In the genomic region with DNA sequence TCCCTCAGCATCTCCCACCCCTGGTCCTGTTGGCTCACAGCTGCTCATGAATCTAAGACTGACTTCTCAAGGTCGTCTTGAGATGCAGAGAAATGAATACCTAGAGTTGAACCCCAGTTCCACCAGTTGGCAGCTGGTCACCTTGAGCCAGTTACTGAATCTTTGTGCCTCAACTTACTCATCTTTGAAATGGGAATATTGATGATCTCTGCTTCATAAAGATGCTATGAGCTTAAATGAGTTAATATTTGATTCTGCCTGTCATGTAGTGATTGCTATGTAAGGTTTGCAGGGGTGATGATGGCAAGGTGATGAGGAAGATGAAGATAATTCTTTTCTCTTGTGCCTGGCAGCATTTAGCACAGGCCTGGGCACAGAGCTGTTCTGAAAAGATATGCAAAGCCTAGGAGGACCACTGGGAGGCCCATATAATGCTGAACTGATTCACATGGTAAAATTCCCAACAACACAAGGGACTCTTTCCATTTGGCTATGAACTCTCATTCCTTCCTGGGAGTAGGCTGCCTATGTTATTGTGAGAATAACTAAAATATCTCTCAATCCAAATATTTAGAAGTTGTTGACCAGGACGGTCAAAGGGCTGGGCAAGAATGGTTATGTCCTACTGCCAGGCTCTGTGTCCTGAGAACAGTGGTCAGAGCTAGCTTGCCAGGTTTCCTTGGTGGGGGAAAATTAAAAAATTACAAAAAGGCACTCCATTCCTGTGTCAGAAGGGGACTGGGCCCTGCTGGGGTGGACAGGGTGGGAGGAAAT, we compare ENCODE assay signal across 18 cellular contexts.
DNase-seq lines count a peak whose midpoint lies in the region; ATAC-seq and TF ChIP-seq lines count a peak whose summit lies in the region.
"Had no signal": no experiment of that assay in that cellular context is flagged by ENCODE, and none has a peak within 500 bp of the region (broad histone marks: within the 10 kb centered on the region; RNA-seq: fewer than 3 reads in every experiment).

No MANE protein-coding gene starts in this region.

- no peak overlapping the region for H3K4me3 ChIP-seq in esophagus muscularis mucosa
- H3K4me3 ChIP-seq in tibial artery, result no peak overlapping the region
- H3K4me3 ChIP-seq in CD8-positive, alpha-beta T cell (ENCODE audit: low read depth, low read length), result no peak overlapping the region
- H3K4me3 ChIP-seq: BLaER1 had no signal

- ATAC-seq in CD8-positive, alpha-beta T cell, result no peak
- ATAC-seq in GM18858 (IDR thresholded peaks at IDR 0.05; ENCODE audit: unreplicated experiment) (no peak), HG03439 (IDR thresholded peaks at IDR 0.05; ENCODE audit: unreplicated experiment) (no peak)

- H3K36me3 Mint-ChIP-seq in CD8-positive, alpha-beta T cell, result no peaks in the 10 kb centered on the region
- H3K36me3 Mint-ChIP-seq: CD8-positive, alpha-beta memory T cell had no signal

- 45% methylated on average over 2 of the region's 2 CpGs for whole genome bisulfite sequencing in esophagus muscularis mucosa

- H3K36me3 ChIP-seq in esophagus muscularis mucosa, result no peaks in the 10 kb centered on the region
- H3K36me3 ChIP-seq in tibial artery, result no peaks in the 10 kb centered on the region
- H3K36me3 ChIP-seq in CD8-positive, alpha-beta T cell (ENCODE audit: insufficient read depth, low read length), result no peaks in the 10 kb centered on the region
- H3K36me3 ChIP-seq: BLaER1 had no signal

- no peaks in the 10 kb centered on the region for H3K9me3 Mint-ChIP-seq in CD8-positive, alpha-beta T cell
- H3K9me3 Mint-ChIP-seq: CD8-positive, alpha-beta memory T cell; H9 had no signal

- CTCF ChIA-PET in CD8-positive, alpha-beta T cell (lab: Charles Lee), result interaction anchor here (0.6 to 3.4 kb wide), 4 partner anchors 9 to 53 kb away, joined by 3 to 16 read pairs (median 4); no protein-coding TSS in a partner anchor

- peaks cover 0 to 7% (median 0%) of the 10 kb centered on the region in 4 donors for H3K27me3 ChIP-seq in esophagus muscularis mucosa
- no peaks in the 10 kb centered on the region for H3K27me3 ChIP-seq in tibial artery
- no peaks in the 10 kb centered on the region for H3K27me3 ChIP-seq in CD8-positive, alpha-beta T cell (ENCODE audit: insufficient read depth, low read length)
- H3K27me3 ChIP-seq: BLaER1 had no signal

- no peak overlapping the region for H3K27ac Mint-ChIP-seq in CD8-positive, alpha-beta T cell
- H3K27ac Mint-ChIP-seq: CD8-positive, alpha-beta memory T cell; H9 had no signal

- no peaks in the 10 kb centered on the region for H3K4me1 Mint-ChIP-seq in CD8-positive, alpha-beta T cell (ENCODE audit: low read depth)
- H3K4me1 Mint-ChIP-seq: CD8-positive, alpha-beta memory T cell; H9 had no signal

- POLR2A ChIA-PET in CD8-positive, alpha-beta T cell (lab: Charles Lee), result no interaction called here

- TF ChIP-seq CTCF in esophagus muscularis mucosa (IDR thresholded peaks at IDR 0.05), result peak in 2 of 3 experiments; percentile 5 to 33
- no peak for TF ChIP-seq CTCF in tibial artery (IDR thresholded peaks at IDR 0.05)
- TF ChIP-seq CTCF in CD8-positive, alpha-beta T cell (IDR thresholded peaks at IDR 0.05), result no peak

- TF ChIP-seq EP300 in esophagus muscularis mucosa (IDR thresholded peaks at IDR 0.05), result no peak

- no peak for TF ChIP-seq POLR2A in esophagus muscularis mucosa (IDR thresholded peaks at IDR 0.05; ENCODE audit: low read depth)

- intact Hi-C loops in esophagus muscularis mucosa (cut with DNase I) (loop anchor here (5.0 kb wide), 1 partner anchor 64 kb away; no protein-coding TSS in a partner anchor), tibial artery (cut with DNase I; ENCODE audit: low total_unique reads) (no loop called here)
- intact Hi-C loops in CD8-positive, alpha-beta T cell (cut with DNase I, micrococcal nuclease), result no loop called here

- DNase-seq in AG08396 (ENCODE audit: low spot score), result peak; percentile 38
- no peak for DNase-seq in esophagus muscularis mucosa (ENCODE audit: extremely low spot score)
- peak; percentile 21 for DNase-seq in mucosa of gallbladder (ENCODE audit: low spot score)
- no peak for DNase-seq in tibial artery
- no peak for DNase-seq in CD8-positive, alpha-beta T cell
- DNase-seq in HUDEP-2 (lab: John Stamatoyannopoulos, UW; ENCODE audit: unreplicated experiment in 76 of 76), result no peak
- DNase-seq: CD8-positive, alpha-beta memory T cell; DMS79; H9; Kasumi-1; MM.1S; NCI-H1105; NCI-H1694; NCI-H226; NCI-H526 had no signal

- peaks cover 14% of the 10 kb centered on the region for H3K27me3 Mint-ChIP-seq in CD8-positive, alpha-beta T cell (ENCODE audit: low read depth)

- H3K9me3 ChIP-seq in esophagus muscularis mucosa (no peaks in the 10 kb centered on the region), tibial artery (no peaks in the 10 kb centered on the region)
- H3K9me3 ChIP-seq in CD8-positive, alpha-beta T cell (ENCODE audit: low read length), result no peaks in the 10 kb centered on the region
- H3K9me3 ChIP-seq: BLaER1 had no signal

- peak overlapping the region; percentile 81 to 84 (median 82) for H3K27ac ChIP-seq in esophagus muscularis mucosa (replicated peaks in 1 of 4)
- peak overlapping the region; percentile 80 to 82 for H3K27ac ChIP-seq in tibial artery
- no peak overlapping the region for H3K27ac ChIP-seq in CD8-positive, alpha-beta T cell (ENCODE audit: low read depth, low read length)
- H3K27ac ChIP-seq: BLaER1 had no signal

- no peak overlapping the region for H3K4me3 Mint-ChIP-seq in CD8-positive, alpha-beta T cell
- H3K4me3 Mint-ChIP-seq: CD8-positive, alpha-beta memory T cell; H9 had no signal

- H3K4me1 ChIP-seq in esophagus muscularis mucosa (peaks cover 12 to 69% (median 62%) of the 10 kb centered on the region in 4 donors), tibial artery (peaks cover 4 to 73% (median 41%) of the 10 kb centered on the region in 4 donors)
- H3K4me1 ChIP-seq in CD8-positive, alpha-beta T cell (ENCODE audit: insufficient read depth, low read length), result no peaks in the 10 kb centered on the region

Comparison
In these comparisons a context has a peak if more than half of its experiments do, and no peak if none do; other contexts are left out.
1. DNase-seq: peak in AG08396 (single experiment) and mucosa of gallbladder (single experiment); none in esophagus muscularis mucosa (single experiment), tibial artery (0 of 2), CD8-positive, alpha-beta T cell (0 of 7) and HUDEP-2 (0 of 76).
2. CTCF ChIP-seq: peak in esophagus muscularis mucosa (2 of 3); none in tibial artery (0 of 2) and CD8-positive, alpha-beta T cell (single experiment).